In the genomic region with DNA sequence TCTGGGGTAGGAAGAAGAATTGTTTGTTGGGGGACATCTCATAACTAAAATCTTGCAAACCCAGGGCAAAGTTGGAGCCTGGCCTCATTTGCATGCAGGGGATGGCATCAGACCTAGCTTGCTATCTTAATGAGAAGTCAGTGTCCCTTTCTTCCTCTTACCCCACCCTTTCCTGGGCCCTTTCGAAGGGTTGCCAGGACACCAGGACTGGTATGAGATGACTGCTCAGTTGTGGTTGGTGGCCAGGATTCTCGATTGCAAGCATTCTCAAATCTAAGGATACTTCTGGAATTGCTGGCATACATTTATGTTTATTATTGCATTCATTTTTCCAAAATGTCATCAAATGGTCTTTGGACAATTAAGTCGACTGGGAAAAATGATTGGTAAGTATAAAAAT, we compare ENCODE assay signal across 18 cellular contexts.
"Had no signal": no experiment of that assay in that cellular context is flagged by ENCODE, and none has a peak within 500 bp of the region (broad histone marks: within the 10 kb centered on the region; RNA-seq: fewer than 3 reads in every experiment).

No MANE protein-coding gene starts in this region.

- H3K9me3 ChIP-seq: tibial artery had no signal

- H3K27me3 ChIP-seq: cardiac muscle cell, tibial artery had no signal

- H3K36me3 ChIP-seq: cardiac muscle cell, tibial artery had no signal

- H3K27ac ChIP-seq: cardiac muscle cell, VCaP had no signal

- H3K9me3 Mint-ChIP-seq: activated naive CD4-positive, alpha-beta T cell treated with anti-CD3 and anti-CD28 coated beads, Interleukin-2, amount 50 U/mL, for 24 hours; effector memory CD8-positive, alpha-beta T cell; nephron had no signal

- H3K27ac Mint-ChIP-seq: activated naive CD4-positive, alpha-beta T cell treated with anti-CD3 and anti-CD28 coated beads, Interleukin-2, amount 50 U/mL, for 24 hours; effector memory CD8-positive, alpha-beta T cell; nephron had no signal

- H3K4me3 Mint-ChIP-seq: activated naive CD4-positive, alpha-beta T cell treated with anti-CD3 and anti-CD28 coated beads, Interleukin-2, amount 50 U/mL, for 24 hours; effector memory CD8-positive, alpha-beta T cell; nephron had no signal

- DNase-seq: activated CD4-positive, CD25-positive, alpha-beta regulatory T cell treated with anti-CD3 and anti-CD28 coated beads, Interleukin-2, amount 50 U/mL, for 72 hours; activated CD8-positive, alpha-beta memory T cell treated with anti-CD3 and anti-CD28 coated beads for 24 hours; activated CD8-positive, alpha-beta memory T cell treated with anti-CD3 and anti-CD28 coated beads, Interleukin-2, amount 50 U/mL, for 48 hours; activated effector memory CD4-positive, alpha-beta T cell treated with anti-CD3 and anti-CD28 coated beads, Interleukin-2, amount 50 U/mL, for 16 hours; activated T-cell treated with anti-CD3 and anti-CD28 coated beads, Interleukin-2, amount 50 U/mL, for 48 hours; effector memory CD8-positive, alpha-beta T cell; foreskin melanocyte; glutamatergic neuron; hippocampal formation; left cardiac atrium; stimulated activated CD4-positive, alpha-beta T cell treated with anti-CD3 and anti-CD28 coated beads, Interleukin-12 subunit alpha, Interleukin-12 subunit beta, amount 100 ng/mL, for 4 hours; stimulated activated CD4-positive, alpha-beta T cell treated with anti-CD3 and anti-CD28 coated beads, Interleukin-1b, Interleukin-23, amount 100 ng/mL, for 48 hours; stimulated activated naive CD4-positive, alpha-beta T cell treated with Interleukin-2 at 50 U/mL for 16 hours; tibial artery had no signal

- H3K27me3 Mint-ChIP-seq: activated naive CD4-positive, alpha-beta T cell treated with anti-CD3 and anti-CD28 coated beads, Interleukin-2, amount 50 U/mL, for 24 hours; effector memory CD8-positive, alpha-beta T cell had no signal

- H3K4me3 ChIP-seq: cardiac muscle cell, tibial artery had no signal

- ATAC-seq: effector memory CD8-positive, alpha-beta T cell had no signal

- H3K36me3 Mint-ChIP-seq: activated naive CD4-positive, alpha-beta T cell treated with anti-CD3 and anti-CD28 coated beads, Interleukin-2, amount 50 U/mL, for 24 hours had no signal
